19 cellular contexts compared by ENCODE assay signal in genomic region chr1:211742272-211742671, GRCh38.
DNase-seq lines count a peak whose midpoint lies in the region.
"Had no signal": no experiment of that assay in that cellular context is flagged by ENCODE, and none has a peak within 500 bp of the region (broad histone marks: within the 10 kb centered on the region; RNA-seq: fewer than 3 reads in every experiment).

No MANE protein-coding gene starts in this region.

- H3K36me3 Mint-ChIP-seq in CD8-positive, alpha-beta memory T cell = peaks cover 0 to 6% (median 2%) of the 10 kb centered on the region in 3 donors

- no peaks in the 10 kb centered on the region for H3K27me3 ChIP-seq in CD8-positive, alpha-beta memory T cell (ENCODE audit: insufficient read depth, low read length, poor library complexity, severe bottlenecking)
- no peaks in the 10 kb centered on the region for H3K27me3 ChIP-seq in layer of hippocampus (ENCODE audit: control insufficient read depth, insufficient read depth, low read length)
- H3K27me3 ChIP-seq: BLaER1 had no signal

- CTCF ChIA-PET in CD8-positive, alpha-beta memory T cell (lab: Charles Lee) = interaction anchor here (2.0 kb wide), 1 partner anchor 44 kb away, joined by 5 read pairs; no protein-coding TSS in a partner anchor

- no peaks in the 10 kb centered on the region for H3K9me3 Mint-ChIP-seq in CD8-positive, alpha-beta memory T cell
- H3K9me3 Mint-ChIP-seq: CD4-positive, alpha-beta T cell; H9 had no signal

- POLR2A ChIA-PET in CD8-positive, alpha-beta memory T cell (lab: Charles Lee) = no interaction called here

- peak overlapping the region in 5 of 8 donors; percentile 3 to 77 (median 58) for H3K27ac Mint-ChIP-seq in CD8-positive, alpha-beta memory T cell
- H3K27ac Mint-ChIP-seq: CD4-positive, alpha-beta T cell had no signal

- H3K4me1 ChIP-seq in CD8-positive, alpha-beta memory T cell (ENCODE audit: insufficient read depth, low read length) = peaks cover 32% of the 10 kb centered on the region

- DNase-seq in CD8-positive, alpha-beta memory T cell = no peak
- no peak for DNase-seq in NCI-H1105 (lab: John Stamatoyannopoulos, UW)
- DNase-seq in dedifferentiated amniotic fluid mesenchymal stem cell (ENCODE audit: extremely low spot score) = no peak
- no peak for DNase-seq in AG08395 (ENCODE audit: low spot score)
- DNase-seq: CD4-positive, alpha-beta T cell; GM23248; H9; KBM-7; MM.1S; NCI-H1048; NCI-H1436; NCI-H187 treated with DMSO at 0.1 percent for 48 hours; NK-92 treated with Interleukin-12 subunit alpha and Interleukin-12 subunit beta, amount 100 ng/mL, for 24 hours; SIG-M5 had no signal

- H3K9me3 ChIP-seq in CD8-positive, alpha-beta memory T cell (ENCODE audit: low read length) = no peaks in the 10 kb centered on the region
- H3K9me3 ChIP-seq: BLaER1 had no signal

- no peak overlapping the region for H3K4me3 Mint-ChIP-seq in CD8-positive, alpha-beta memory T cell
- H3K4me3 Mint-ChIP-seq: CD4-positive, alpha-beta T cell; H9 had no signal

- no peak overlapping the region for H3K4me3 ChIP-seq in CD8-positive, alpha-beta memory T cell (ENCODE audit: low read length)
- H3K4me3 ChIP-seq: BLaER1, GM23248 had no signal

- peaks cover 32 to 38% (median 36%) of the 10 kb centered on the region in 3 donors for H3K4me1 Mint-ChIP-seq in CD8-positive, alpha-beta memory T cell

- no peaks in the 10 kb centered on the region for H3K36me3 ChIP-seq in CD8-positive, alpha-beta memory T cell (ENCODE audit: insufficient read depth, low read length)

- H3K27ac ChIP-seq in CD8-positive, alpha-beta memory T cell (ENCODE audit: low read depth, low read length) = no peak overlapping the region
- peak overlapping the region; percentile 91 for H3K27ac ChIP-seq in angular gyrus (ENCODE audit: low read depth, low read length)
- peak overlapping the region; percentile 77 for H3K27ac ChIP-seq in layer of hippocampus (ENCODE audit: low read depth, low read length)
- peak overlapping the region; percentile 82 for H3K27ac ChIP-seq in temporal lobe (ENCODE audit: low read depth, low read length)
- H3K27ac ChIP-seq: BLaER1, GM23248, HL-60 had no signal

- H3K27me3 Mint-ChIP-seq in CD8-positive, alpha-beta memory T cell = no peaks in the 10 kb centered on the region
- H3K27me3 Mint-ChIP-seq: CD4-positive, alpha-beta T cell had no signal
